ENCODE assay signal across 1 cellular context in genomic region chr9:129726322-129727160, GRCh38.
TF ChIP-seq lines count a peak whose summit lies in the region.

No MANE protein-coding gene starts in this region.

TF ChIP-seq in K562, 482 proteins besides CTCF, POLR2A, EP300 and RAD21 (continued from another document and continues in another):
- TF ChIP-seq DEAF1 (CRISPR knock-in tag; IDR thresholded peaks at IDR 0.05), result peak; percentile 93
- no peak for TF ChIP-seq PHF8 (IDR thresholded peaks at IDR 0.05; ENCODE audit: borderline replicate concordance, low read length)
- TF ChIP-seq THAP7 (CRISPR knock-in tag; IDR thresholded peaks at IDR 0.05), result no peak
- TF ChIP-seq TAF9B (IDR thresholded peaks at IDR 0.05; ENCODE audit: partially characterized antibody), result no peak
- no peak for TF ChIP-seq E2F4 (CRISPR knock-in tag; IDR thresholded peaks at IDR 0.05; ENCODE audit: low read depth)
- no peak for TF ChIP-seq NCOR1 (IDR thresholded peaks at IDR 0.05)
- TF ChIP-seq HEY1 (CRISPR knock-in tag; IDR thresholded peaks at IDR 0.05; ENCODE audit: borderline replicate concordance), result no peak
- TF ChIP-seq TCF7 (IDR thresholded peaks at IDR 0.05; ENCODE audit: borderline replicate concordance), result no peak
- no peak for TF ChIP-seq SETDB1 (IDR thresholded peaks at IDR 0.05; ENCODE audit: low read length)
- TF ChIP-seq TCF7L2 (IDR thresholded peaks at IDR 0.05; ENCODE audit: low read depth, low read length), result no peak
- TF ChIP-seq RBBP5 (IDR thresholded peaks at IDR 0.05; ENCODE audit: borderline replicate concordance, insufficient read depth, low read length, poor library complexity, severe bottlenecking), result no peak
- no peak for TF ChIP-seq NR4A1 (CRISPR knock-in tag; IDR thresholded peaks at IDR 0.05)
- no peak for TF ChIP-seq NR4A1 (tag; IDR thresholded peaks at IDR 0.05)
- TF ChIP-seq RREB1 (CRISPR knock-in tag; IDR thresholded peaks at IDR 0.05), result peak; percentile 73; the same call in 1 of the 2 replicates
- no peak for TF ChIP-seq FOXA1 (IDR thresholded peaks at IDR 0.05; ENCODE audit: borderline replicate concordance)
- 0 out of 2 replicates have a peak, but pooled peaks have one; percentile 40 for TF ChIP-seq MTA3 (IDR thresholded peaks at IDR 0.05; ENCODE audit: borderline replicate concordance)
- no peak for TF ChIP-seq COPS2 (conservative IDR thresholded peaks at IDR 0.05)
- no peak for TF ChIP-seq NR2C2 (CRISPR knock-in tag; IDR thresholded peaks at IDR 0.05)
- TF ChIP-seq NR2C2 (tag; IDR thresholded peaks at IDR 0.05), result no peak
- TF ChIP-seq ZNF696 (CRISPR knock-in tag; conservative IDR thresholded peaks at IDR 0.05), result no peak
- TF ChIP-seq ZBTB1 (CRISPR knock-in tag; IDR thresholded peaks at IDR 0.05; ENCODE audit: borderline replicate concordance, low read depth), result no peak
- TF ChIP-seq TEAD2 (tag; IDR thresholded peaks at IDR 0.05), result no peak
- no peak for TF ChIP-seq THRB (CRISPR knock-in tag; conservative IDR thresholded peaks at IDR 0.05)
- no peak for TF ChIP-seq GATAD2A (IDR thresholded peaks at IDR 0.05)
- TF ChIP-seq ZNF318 (IDR thresholded peaks at IDR 0.05; ENCODE audit: borderline replicate concordance in 1 of 2, low read depth in 1 of 2), result no peak
- TF ChIP-seq TCF3 (CRISPR knock-in tag; IDR thresholded peaks at IDR 0.05), result peak; percentile 19; the same call in 1 of the 2 replicates
- TF ChIP-seq ETS1 (conservative IDR thresholded peaks at IDR 0.05; ENCODE audit: control insufficient read depth, low read depth, low read length), result peak; percentile 39; the same call in 1 of the 2 replicates
- TF ChIP-seq ZNF592 (IDR thresholded peaks at IDR 0.05), result no peak
- no peak for TF ChIP-seq MCM7 (IDR thresholded peaks at IDR 0.05)
- no peak for TF ChIP-seq CHCHD3 (CRISPR knock-in tag; IDR thresholded peaks at IDR 0.05)
- TF ChIP-seq ZNF384 (IDR thresholded peaks at IDR 0.05; ENCODE audit: low read depth, low read length), result peak; percentile 45
